10 cellular contexts compared by ENCODE assay signal in the genomic region with DNA sequence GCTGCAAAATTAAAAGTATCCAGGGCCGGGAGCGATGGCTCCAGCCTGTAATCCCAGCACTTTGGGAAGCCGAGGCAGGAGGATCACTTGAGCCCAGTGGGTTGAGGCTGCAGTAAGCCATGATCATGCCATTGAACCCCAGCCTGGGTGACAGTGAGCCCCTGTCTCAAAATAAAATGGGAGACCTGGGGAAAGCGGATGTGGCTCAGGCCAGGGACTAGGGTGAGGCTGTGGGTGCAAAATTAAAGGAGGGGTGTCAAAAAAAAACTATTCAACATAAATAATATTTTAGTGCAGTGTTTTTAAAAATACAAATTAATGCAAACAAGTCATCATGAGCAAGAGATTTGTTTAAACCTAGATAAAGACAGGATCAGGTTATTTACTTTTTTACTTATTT.
DNase-seq lines count a peak whose midpoint lies in the region; ATAC-seq, FAIRE-seq and TF ChIP-seq lines count a peak whose summit lies in the region.
"Had no signal": no experiment of that assay in that cellular context is flagged by ENCODE, and none has a peak within 500 bp of the region (broad histone marks: within the 10 kb centered on the region; RNA-seq: fewer than 3 reads in every experiment).

No MANE protein-coding gene starts in this region.

- H4K20me1 ChIP-seq in GM23338 (replicated peaks; ENCODE audit: insufficient read depth), result no peaks in the 10 kb centered on the region
- no peaks in the 10 kb centered on the region for H4K20me1 ChIP-seq in keratinocyte (ENCODE audit: control insufficient read depth, extremely low read depth, insufficient read depth, low read length)
- H4K20me1 ChIP-seq in PC-9 (ENCODE audit: insufficient read depth), result no peaks in the 10 kb centered on the region

- H3F3A ChIP-seq in GM23338 (replicated peaks; ENCODE audit: low read depth), result peaks cover 14% of the 10 kb centered on the region
- H3F3A ChIP-seq in PC-9 (ENCODE audit: insufficient read depth, low read depth), result peaks cover 10% of the 10 kb centered on the region; the same call in 1 of the 2 replicates

- H3K4me2 ChIP-seq in GM23338, result peak overlapping the region; percentile 80
- H3K4me2 ChIP-seq in keratinocyte (ENCODE audit: control insufficient read depth, extremely low read depth, insufficient read depth, low read depth, low read length), result peak overlapping the region; percentile 47
- H3K4me2 ChIP-seq in PC-9, result no peak overlapping the region

- H2AFZ ChIP-seq in GM23338 (peak overlapping the region; percentile 98), keratinocyte (ENCODE audit: control insufficient read depth, low read length) (peak overlapping the region; percentile 72), PC-9 (no peak overlapping the region)

- no peaks in the 10 kb centered on the region for H3K79me2 ChIP-seq in GM23338 (replicated peaks; ENCODE audit: insufficient read depth)
- H3K79me2 ChIP-seq in keratinocyte (ENCODE audit: control insufficient read depth, insufficient read depth, low read length), result no peaks in the 10 kb centered on the region
- H3K79me2 ChIP-seq in PC-9 (ENCODE audit: low read depth), result no peaks in the 10 kb centered on the region

- H3K36me3 ChIP-seq in GM23338 (ENCODE audit: insufficient read depth) (no peaks in the 10 kb centered on the region), keratinocyte (ENCODE audit: control insufficient read depth in 2 of 2, extremely low read depth in 1 of 2, insufficient read depth in 2 of 2, low read length in 2 of 2) (no peaks in the 10 kb centered on the region), PC-9 (ENCODE audit: low read depth) (no peaks in the 10 kb centered on the region)

- no peaks in the 10 kb centered on the region for H3K9me1 ChIP-seq in keratinocyte (ENCODE audit: control insufficient read depth, extremely low read depth, insufficient read depth, low read length)

- H3K4me3 Mint-ChIP-seq in GM23338, result peak overlapping the region; percentile 60
- peak overlapping the region; percentile 53 for H3K4me3 Mint-ChIP-seq in activated naive CD8-positive, alpha-beta T cell treated with anti-CD3 and anti-CD28 coated beads for 36 hours

- H3K27ac ChIP-seq in GM23338 (ENCODE audit: low read depth) (no peak overlapping the region), keratinocyte (ENCODE audit: control insufficient read depth, insufficient read depth, low read length) (no peak overlapping the region), skin epidermis (peak overlapping the region in 9 of 21 experiments; percentile 3 to 79 (median 44)), PC-9 (no peak overlapping the region)

- H3K36me3 Mint-ChIP-seq in GM23338 (ENCODE audit: low read depth), result no peaks in the 10 kb centered on the region
- H3K36me3 Mint-ChIP-seq in activated naive CD8-positive, alpha-beta T cell treated with anti-CD3 and anti-CD28 coated beads for 36 hours, result no peaks in the 10 kb centered on the region

- FAIRE-seq in keratinocyte (lab: Jason Lieb, UNC), result no peak
- FAIRE-seq: K562 had no signal

- H3K27ac Mint-ChIP-seq in GM23338, result no peak overlapping the region
- no peak overlapping the region for H3K27ac Mint-ChIP-seq in activated naive CD8-positive, alpha-beta T cell treated with anti-CD3 and anti-CD28 coated beads for 36 hours

- no peaks in the 10 kb centered on the region for H3K9me2 ChIP-seq in GM23338 (ENCODE audit: insufficient read depth)
- no peaks in the 10 kb centered on the region for H3K9me2 ChIP-seq in PC-9 (ENCODE audit: insufficient read depth)

- POLR2A ChIA-PET in HEK293T (lab: Yijun Ruan, JAX) (no interaction called here), PC-9 (lab: Charles Lee; ENCODE audit: unreplicated experiment) (no interaction called here)

- intact Hi-C loops in PC-9 (cut with micrococcal nuclease; ENCODE audit: unreplicated experiment), result no loop called here

- CTCF ChIA-PET in HEK293T (lab: Yijun Ruan, JAX) (no interaction called here), PC-9 (lab: Charles Lee) (no interaction called here)

- H3K27me3 Mint-ChIP-seq in GM23338 (ENCODE audit: insufficient read depth, low read depth, poor library complexity), result peaks cover 11% of the 10 kb centered on the region
- peaks cover 65% of the 10 kb centered on the region for H3K27me3 Mint-ChIP-seq in activated naive CD8-positive, alpha-beta T cell treated with anti-CD3 and anti-CD28 coated beads for 36 hours

- H3K4me1 ChIP-seq in GM23338 (ENCODE audit: insufficient read depth) (peaks cover 21% of the 10 kb centered on the region), keratinocyte (ENCODE audit: control insufficient read depth, extremely low read depth, insufficient read depth, low read length) (peaks cover 15% of the 10 kb centered on the region), PC-9 (replicated peaks; ENCODE audit: insufficient read depth) (peaks cover 22% of the 10 kb centered on the region)

- BruUV-seq in PC-9 (replicated peaks; lab: Mats Ljungman, UMichigan), result no TSS peak

- DNase-seq in GM23338 (ENCODE audit: low spot score), result no peak
- no peak for DNase-seq in activated naive CD8-positive, alpha-beta T cell treated with anti-CD3 and anti-CD28 coated beads for 36 hours
- DNase-seq in keratinocyte (ENCODE audit: low read depth, low spot score), result no peak
- DNase-seq in HEK293T (ENCODE audit: extremely low spot score), result no peak
- no peak for DNase-seq in PC-9
- DNase-seq: amniotic stem cell, NCI-H226 had no signal

- dilution Hi-C loops in keratinocyte (cut with MboI; ENCODE audit: extremely low pct_ligation_motif_present, low sequenced_read_pairs), result no loop called here

- H3K9me3 ChIP-seq in keratinocyte (ENCODE audit: control insufficient read depth, low read depth, low read length), result no peaks in the 10 kb centered on the region
- H3K9me3 ChIP-seq in PC-9 (ENCODE audit: insufficient read depth, low read depth), result no peaks in the 10 kb centered on the region

- TF ChIP-seq CTCF in GM23338 (conservative IDR thresholded peaks at IDR 0.05; ENCODE audit: low read depth in 2 of 2) (no peak), keratinocyte (optimal IDR thresholded peaks at IDR 0.05 in 1 of 3, IDR thresholded peaks at IDR 0.05 in 1 of 3, conservative IDR thresholded peaks at IDR 0.05 in 1 of 3; ENCODE audit: extremely low read depth in 1 of 3, insufficient read depth in 2 of 3, low read length in 3 of 3) (no peak), PC-9 (conservative IDR thresholded peaks at IDR 0.05) (no peak)

- H3K9ac ChIP-seq in keratinocyte (ENCODE audit: control insufficient read depth, extremely low read depth, insufficient read depth, low read length), result peak overlapping the region; percentile 25

- H3K4me3 ChIP-seq in GM23338, result peak overlapping the region; percentile 55
- H3K4me3 ChIP-seq in keratinocyte (ENCODE audit: control insufficient read depth in 2 of 3, extremely low read depth in 1 of 3, insufficient read depth in 2 of 3, low read depth in 1 of 3, low read length in 3 of 3), result no peak overlapping the region
- H3K4me3 ChIP-seq in skin epidermis, result peak overlapping the region in 6 of 7 experiments; percentile 31 to 50 (median 33)
- no peak overlapping the region for H3K4me3 ChIP-seq in PC-9
- H3K4me3 ChIP-seq: K562 had no signal

- H3K9me3 Mint-ChIP-seq in GM23338, result no peaks in the 10 kb centered on the region
- H3K9me3 Mint-ChIP-seq in activated naive CD8-positive, alpha-beta T cell treated with anti-CD3 and anti-CD28 coated beads for 36 hours, result no peaks in the 10 kb centered on the region

- H3K4me1 Mint-ChIP-seq in GM23338, result peaks cover 33% of the 10 kb centered on the region
- H3K4me1 Mint-ChIP-seq in activated naive CD8-positive, alpha-beta T cell treated with anti-CD3 and anti-CD28 coated beads for 36 hours, result peaks cover 15% of the 10 kb centered on the region

- ATAC-seq in GM23338 (no peak), GM21825 (IDR thresholded peaks at IDR 0.05; ENCODE audit: unreplicated experiment) (no peak)

- H3K27me3 ChIP-seq in GM23338 (ENCODE audit: insufficient read depth), result peaks cover 14% of the 10 kb centered on the region; the same call in 1 of the 2 replicates
- H3K27me3 ChIP-seq in keratinocyte (ENCODE audit: control insufficient read depth, extremely low read depth, insufficient read depth, low read length), result no peaks in the 10 kb centered on the region
- no peaks in the 10 kb centered on the region for H3K27me3 ChIP-seq in PC-9 (ENCODE audit: insufficient read depth, low read depth)

TF ChIP-seq in HEK293T, 16 proteins besides CTCF, POLR2A, EP300 and RAD21:
- no peak for TF ChIP-seq SUZ12 (IDR thresholded peaks at IDR 0.05)
- no peak for TF ChIP-seq NFRKB (IDR thresholded peaks at IDR 0.05)
- no peak for TF ChIP-seq SP1 (IDR thresholded peaks at IDR 0.05)
- TF ChIP-seq CTBP1 (IDR thresholded peaks at IDR 0.05; ENCODE audit: borderline replicate concordance), result no peak
- no peak for TF ChIP-seq TARDBP (IDR thresholded peaks at IDR 0.05)
- TF ChIP-seq FOXM1 (IDR thresholded peaks at IDR 0.05; ENCODE audit: borderline replicate concordance), result no peak
- TF ChIP-seq FOXA1 (IDR thresholded peaks at IDR 0.05), result no peak
- TF ChIP-seq LEF1 (IDR thresholded peaks at IDR 0.05; ENCODE audit: borderline replicate concordance), result no peak
- no peak for TF ChIP-seq HDGF (IDR thresholded peaks at IDR 0.05; ENCODE audit: borderline replicate concordance)
- no peak for TF ChIP-seq ZNF384 (IDR thresholded peaks at IDR 0.05)
- TF ChIP-seq, protein P1, sequence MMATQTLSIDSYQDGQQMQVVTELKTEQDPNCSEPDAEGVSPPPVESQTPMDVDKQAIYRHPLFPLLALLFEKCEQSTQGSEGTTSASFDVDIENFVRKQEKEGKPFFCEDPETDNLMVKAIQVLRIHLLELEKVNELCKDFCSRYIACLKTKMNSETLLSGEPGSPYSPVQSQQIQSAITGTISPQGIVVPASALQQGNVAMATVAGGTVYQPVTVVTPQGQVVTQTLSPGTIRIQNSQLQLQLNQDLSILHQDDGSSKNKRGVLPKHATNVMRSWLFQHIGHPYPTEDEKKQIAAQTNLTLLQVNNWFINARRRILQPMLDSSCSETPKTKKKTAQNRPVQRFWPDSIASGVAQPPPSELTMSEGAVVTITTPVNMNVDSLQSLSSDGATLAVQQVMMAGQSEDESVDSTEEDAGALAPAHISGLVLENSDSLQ (IDR thresholded peaks at IDR 0.05), result no peak
- TF ChIP-seq ARNT (IDR thresholded peaks at IDR 0.05), result no peak
- no peak for TF ChIP-seq FOXK2 (IDR thresholded peaks at IDR 0.05)
- no peak for TF ChIP-seq ELF4 (IDR thresholded peaks at IDR 0.05)
- no peak for TF ChIP-seq BHLHE40 (IDR thresholded peaks at IDR 0.05; ENCODE audit: borderline replicate concordance)
- TF ChIP-seq L3MBTL2 (conservative IDR thresholded peaks at IDR 0.05), result no peak

Comparison
In these comparisons a context has a peak if more than half of its experiments do, and no peak if none do; other contexts are left out.
1. H3K4me3 ChIP-seq: peak in GM23338 (single experiment) and skin epidermis (6 of 7); none in keratinocyte (0 of 3) and PC-9 (single experiment).